Comparison of ENCODE assay signal across 21 cellular contexts in the genomic region with DNA sequence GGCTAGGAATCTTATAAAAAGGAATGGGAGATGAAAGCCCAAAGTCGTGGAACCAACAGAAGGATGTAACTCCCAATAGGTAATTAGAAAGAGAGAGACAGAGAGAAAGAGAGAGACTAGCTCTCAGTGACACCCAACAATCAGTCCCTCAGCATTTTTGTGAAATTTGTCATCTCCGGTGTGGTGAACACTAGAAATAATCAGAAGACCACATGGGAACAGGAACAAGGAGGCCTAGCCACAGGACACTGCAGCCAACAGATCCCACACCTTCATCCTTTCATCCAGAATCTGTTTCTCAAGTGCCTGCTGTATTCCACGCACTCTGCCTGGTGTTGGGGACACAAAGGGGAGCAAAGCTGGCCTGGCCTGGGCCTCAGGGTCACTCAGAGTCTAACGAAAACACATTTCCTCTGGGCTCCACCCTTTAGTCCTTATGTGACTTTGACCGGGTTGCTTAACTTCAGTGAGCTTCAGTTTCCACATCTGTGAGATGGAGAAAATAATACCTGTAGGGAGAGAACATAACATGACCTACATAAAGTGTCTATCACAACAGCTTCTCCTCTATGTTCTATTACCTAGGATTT. TPM values are rescaled to one million over a fixed set of nuclear protein-coding genes. Genes with fewer than 3 reads are reported as not detected.
A peak's percentile ranks its signal among the peaks of the same experiment; 100 is the strongest.
DNase-seq lines count a peak whose midpoint lies in the region; TF ChIP-seq lines count a peak whose summit lies in the region.
"Had no signal": no experiment of that assay in that cellular context is flagged by ENCODE, and none has a peak within 500 bp of the region (broad histone marks: within the 10 kb centered on the region; RNA-seq: fewer than 3 reads in every experiment).

No MANE protein-coding gene starts in this region.

- TF ChIP-seq EP300 in transverse colon (IDR thresholded peaks at IDR 0.05; ENCODE audit: low read depth), result no peak

- no peak overlapping the region for H3K4me3 ChIP-seq in BLaER1 treated with 17β-estradiol and CSF1 and Interleukin-3, amounts not matched to agents 10 nM and 100 nM
- H3K4me3 ChIP-seq in choroid plexus epithelial cell (ENCODE audit: low read depth, low read length) (no peak overlapping the region), mesodermal cell (ENCODE audit: extremely low read depth, insufficient read depth, low read length, poor library complexity, severe bottlenecking) (no peak overlapping the region), dorsolateral prefrontal cortex (no peak overlapping the region), transverse colon (no peak overlapping the region)

- H3K27ac ChIP-seq in BLaER1 treated with 17β-estradiol and CSF1 and Interleukin-3, amounts not matched to agents 10 nM and 100 nM, result peak overlapping the region in 4 of 11 experiments; percentile 9 to 31 (median 21); a peak in 2 of 22 replicates
- H3K27ac ChIP-seq in mesodermal cell (ENCODE audit: low read depth, low read length, severe bottlenecking) (peak overlapping the region; percentile 59), dorsolateral prefrontal cortex (no peak overlapping the region), transverse colon (no peak overlapping the region)

- WGBS in mesodermal cell (ENCODE audit: insufficient coverage in 2 of 2), 2 experiments, result 95 to 100% methylated on average over 1 to 3 of the region's 5 CpGs
- 78% methylated on average over 5 of the region's 5 CpGs; no CpG with 5 or more reads in 1 of the 2 donors for WGBS in transverse colon (ENCODE audit: low coverage in 1 of 2), 2 donors

- no peaks in the 10 kb centered on the region for H4K20me1 ChIP-seq in BLaER1 treated with 17β-estradiol and CSF1 and Interleukin-3, amounts not matched to agents 10 nM and 100 nM

- peaks cover 0 to 35% (median 29%) of the 10 kb centered on the region in 10 experiments; a peak in 17 of 20 replicates for H3K4me1 ChIP-seq in BLaER1 treated with 17β-estradiol and CSF1 and Interleukin-3, amounts not matched to agents 10 nM and 100 nM
- H3K4me1 ChIP-seq in mesodermal cell (ENCODE audit: control insufficient read depth, insufficient read depth, low read length, poor library complexity, severe bottlenecking) (peaks cover 17% of the 10 kb centered on the region), transverse colon (no peaks in the 10 kb centered on the region)

- in situ Hi-C loops in transverse colon (cut with MboI; ENCODE audit: low pct_ligation_motif_present in 1 of 4, low pct_unique_long_range_greater_than_20kb in 1 of 4, low sequenced_read_pairs in 3 of 4), result no loop called here

- no peak overlapping the region for H3K9ac ChIP-seq in BLaER1 treated with 17β-estradiol and CSF1 and Interleukin-3, amounts not matched to agents 10 nM and 100 nM

- TF ChIP-seq CTCF in choroid plexus epithelial cell (conservative IDR thresholded peaks at IDR 0.05; ENCODE audit: low read depth, low read length) (no peak), dorsolateral prefrontal cortex (IDR thresholded peaks at IDR 0.05 in 54 of 56, conservative IDR thresholded peaks at IDR 0.05 in 2 of 56; ENCODE audit: low read depth in 1 of 56, partially characterized antibody in 56 of 56) (no peak), transverse colon (IDR thresholded peaks at IDR 0.05) (no peak)

- H3K27me3 ChIP-seq in BLaER1 treated with 17β-estradiol and CSF1 and Interleukin-3, amounts not matched to agents 10 nM and 100 nM, result no peaks in the 10 kb centered on the region
- H3K27me3 ChIP-seq in dorsolateral prefrontal cortex (no peaks in the 10 kb centered on the region), transverse colon (no peaks in the 10 kb centered on the region)

- peaks cover 0 to 5% (median 0%) of the 10 kb centered on the region in 11 experiments; a peak in 1 of 22 replicates for H3K9me3 ChIP-seq in BLaER1 treated with 17β-estradiol and CSF1 and Interleukin-3, amounts not matched to agents 10 nM and 100 nM (replicated peaks in 1 of 11)
- H3K9me3 ChIP-seq in mesodermal cell (ENCODE audit: control insufficient read depth, low read length), result peaks cover 5% of the 10 kb centered on the region
- no peaks in the 10 kb centered on the region for H3K9me3 ChIP-seq in transverse colon

- intact Hi-C loops in dorsolateral prefrontal cortex (cut with DNase I) (no loop called here), transverse colon (cut with DNase I; ENCODE audit: low total_unique reads) (no loop called here)

- peak; percentile 98 for DNase-seq in M059J (ENCODE audit: low read depth)
- DNase-seq in choroid plexus epithelial cell (ENCODE audit: low read depth), result peak; percentile 41
- DNase-seq in globus pallidus (ENCODE audit: low spot score), result no peak
- no peak for DNase-seq in dorsolateral prefrontal cortex
- DNase-seq in transverse colon, result no peak
- DNase-seq in NCI-H2081 (lab: John Stamatoyannopoulos, UW), result no peak
- DNase-seq: activated B cell treated with CpG ODN at 0.5 μM for 24 hours; activated CD8-positive, alpha-beta T cell treated with anti-CD3 and anti-CD28 coated beads for 36 hours; activated naive CD4-positive, alpha-beta T cell treated with anti-CD3 and anti-CD28 coated beads, Interleukin-2, amount 50 U/mL, for 16 hours; activated T-cell treated with anti-CD3 and anti-CD28 coated beads, Interleukin-2, amount 50 U/mL, for 48 hours; aorta; COR-L47; endodermal cell; Karpas-422; NCI-H1417 treated with DMSO at 0.1 percent for 48 hours; NCI-H526 treated with DMSO at 0.1 percent for 48 hours; SIG-M5; stimulated activated CD4-positive, alpha-beta T cell treated with anti-CD3 and anti-CD28 coated beads, Interleukin-12 subunit alpha, Interleukin-12 subunit beta, amount 100 ng/mL, for 4 hours; T-helper 2 cell had no signal

- H3K4me2 ChIP-seq in BLaER1 treated with 17β-estradiol and CSF1 and Interleukin-3, amounts not matched to agents 10 nM and 100 nM, result peak overlapping the region in 9 of 11 experiments; percentile 42 to 81 (median 56); a peak in 17 of 22 replicates

- no peaks in the 10 kb centered on the region for H3K36me3 ChIP-seq in BLaER1 treated with 17β-estradiol and CSF1 and Interleukin-3, amounts not matched to agents 10 nM and 100 nM
- H3K36me3 ChIP-seq in mesodermal cell (ENCODE audit: control insufficient read depth, insufficient read depth, low read length) (no peaks in the 10 kb centered on the region), transverse colon (no peaks in the 10 kb centered on the region)

- TF ChIP-seq POLR2A in transverse colon (IDR thresholded peaks at IDR 0.05), result no peak

RNA-seq across cellular contexts. Expression of a gene that starts 53.1 kb away (rescaled TPM):
- 9.8 and 19.2 TPM in 2 replicates for total RNA-seq in M059J (2014; rRNA removed; shearing (Covaris generic))
- 21.0 TPM for polyA plus RNA-seq in mesodermal cell (2013, experiment 1 of 2)
- polyA plus RNA-seq in mesodermal cell (2013, experiment 2 of 2), result 17.7 TPM
- total RNA-seq in dorsolateral prefrontal cortex, result 100 to 1,000 TPM in 46 of 120 experiments, 10 to 100 TPM in 74; 35.8 to 122 (median 93.2) TPM
- total RNA-seq in transverse colon, result 10 to 100 TPM in 1 of 4 donors, 1 to 10 TPM in 3; 1.2 to 10.1 (median 3.6) TPM

Comparison
In these comparisons a context has a peak if more than half of its experiments do, and no peak if none do; other contexts are left out.
1. DNase-seq: peak in M059J (single experiment) and choroid plexus epithelial cell (single experiment); none in globus pallidus (single experiment), dorsolateral prefrontal cortex (0 of 10), transverse colon (single experiment) and NCI-H2081 (0 of 2).